In the genomic region with DNA sequence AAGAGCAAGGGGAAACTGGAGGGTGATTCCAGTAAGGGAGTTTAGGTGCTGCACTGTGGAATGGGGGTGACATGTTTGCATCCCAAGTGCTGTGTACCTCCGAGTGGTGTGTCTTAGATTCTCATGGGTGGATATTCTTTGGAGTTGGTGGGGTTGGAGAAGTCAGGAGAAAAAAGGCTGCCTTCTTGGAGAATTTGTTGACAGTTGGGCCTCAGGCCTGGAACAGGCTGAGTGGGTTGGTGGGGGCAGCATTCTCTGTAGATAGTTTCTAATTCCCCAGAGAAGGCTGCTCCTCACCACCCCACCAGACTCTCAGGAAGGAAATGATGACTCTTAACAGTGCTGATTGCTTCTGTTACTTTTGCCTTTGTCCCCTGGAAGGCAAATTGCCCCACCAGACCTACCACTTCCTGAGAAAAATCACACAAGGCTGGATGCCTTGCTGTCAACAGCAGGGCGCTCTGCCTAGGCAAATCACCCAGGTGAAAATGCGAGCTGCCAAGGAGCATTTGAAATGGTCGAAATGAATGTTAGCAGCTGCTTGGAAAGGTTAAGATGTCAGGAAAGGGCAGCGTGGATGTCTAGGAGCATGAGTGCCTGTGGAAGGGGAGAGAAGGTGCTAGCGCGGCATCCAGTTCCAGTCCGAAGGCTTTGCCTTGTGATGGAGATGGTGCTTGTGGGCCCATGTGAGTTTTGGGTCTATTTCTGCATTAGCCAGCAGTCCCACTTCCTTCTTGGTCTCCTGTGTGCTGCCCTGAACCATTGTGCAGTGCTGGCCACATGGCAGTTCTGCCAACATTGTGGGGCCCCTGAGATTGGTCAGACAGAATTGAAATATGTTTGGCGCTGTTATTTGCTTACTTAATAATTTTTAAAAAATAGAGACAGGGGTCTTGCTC, we compare ENCODE assay signal across 9 cellular contexts. TPM values are rescaled to one million over a fixed set of nuclear protein-coding genes. Genes with fewer than 3 reads are reported as not detected.
DNase-seq lines count a peak whose midpoint lies in the region; ATAC-seq and TF ChIP-seq lines count a peak whose summit lies in the region.
"Had no signal": no experiment of that assay in that cellular context is flagged by ENCODE, and none has a peak within 500 bp of the region (broad histone marks: within the 10 kb centered on the region; RNA-seq: fewer than 3 reads in every experiment).

No MANE protein-coding gene starts in this region.

- H3K9me3 Mint-ChIP-seq in CD14-positive monocyte = no peaks in the 10 kb centered on the region
- peaks cover 4% of the 10 kb centered on the region for H3K9me3 Mint-ChIP-seq in stimulated activated naive CD8-positive, alpha-beta T cell treated with anti-CD3 and anti-CD28 coated beads, Interleukin-15, Interleukin-2, amounts not matched to agents 100 ng/mL and 50 ng/mL, for 24 hours

- H3K9me3 ChIP-seq in tibial nerve = no peaks in the 10 kb centered on the region
- H3K9me3 ChIP-seq: breast epithelium had no signal

- no peak for TF ChIP-seq EP300 in tibial nerve (IDR thresholded peaks at IDR 0.05)

- intact Hi-C loops in CD14-positive monocyte (cut with micrococcal nuclease) = loop anchor here in 1 of 2 donors (10.0 kb wide), 1 partner anchor 158 kb away; no protein-coding TSS in a partner anchor

- TF ChIP-seq POLR2A in tibial nerve (IDR thresholded peaks at IDR 0.05) = no peak

- peak overlapping the region; percentile 17 to 83 for H3K4me3 Mint-ChIP-seq in CD14-positive monocyte
- H3K4me3 Mint-ChIP-seq in stimulated activated naive CD8-positive, alpha-beta T cell treated with anti-CD3 and anti-CD28 coated beads, Interleukin-15, Interleukin-2, amounts not matched to agents 100 ng/mL and 50 ng/mL, for 24 hours = peak overlapping the region; percentile 82

- peak overlapping the region; percentile 46 to 93 (median 86) for H3K27ac Mint-ChIP-seq in CD14-positive monocyte
- peak overlapping the region; percentile 95 for H3K27ac Mint-ChIP-seq in stimulated activated naive CD8-positive, alpha-beta T cell treated with anti-CD3 and anti-CD28 coated beads, Interleukin-15, Interleukin-2, amounts not matched to agents 100 ng/mL and 50 ng/mL, for 24 hours

- WGBS in tibial nerve, 2 donors = 76 to 81% methylated on average over 9 of the region's 9 CpGs

- H3K4me3 ChIP-seq in tibial nerve (no peak overlapping the region), coronary artery (no peak overlapping the region)
- H3K4me3 ChIP-seq: breast epithelium had no signal

- DNase-seq in CD14-positive monocyte (ENCODE audit: low spot score) (peak; percentile 57), foreskin keratinocyte (peak in 1 of 2 donors; percentile 20), tibial nerve (ENCODE audit: low spot score in 2 of 2) (no peak), coronary artery (ENCODE audit: low spot score) (no peak)
- DNase-seq in activated CD4-positive, alpha-beta T cell treated with anti-CD3 and anti-CD28 coated beads for 48 hours = peak; percentile 49

- H3K36me3 ChIP-seq in tibial nerve = no peaks in the 10 kb centered on the region
- H3K36me3 ChIP-seq: breast epithelium had no signal

- peak; percentile 92 for ATAC-seq in GM19324 (IDR thresholded peaks at IDR 0.05; ENCODE audit: low FRiP score, unreplicated experiment)
- ATAC-seq in HG03196 (IDR thresholded peaks at IDR 0.05; ENCODE audit: unreplicated experiment) = peak; percentile 86
- ATAC-seq in foreskin keratinocyte = no peak

- H3K4me1 Mint-ChIP-seq in CD14-positive monocyte = peaks cover 58% of the 10 kb centered on the region
- peaks cover 60% of the 10 kb centered on the region for H3K4me1 Mint-ChIP-seq in stimulated activated naive CD8-positive, alpha-beta T cell treated with anti-CD3 and anti-CD28 coated beads, Interleukin-15, Interleukin-2, amounts not matched to agents 100 ng/mL and 50 ng/mL, for 24 hours (ENCODE audit: low read depth)

- H3K27me3 ChIP-seq in foreskin keratinocyte = no peaks in the 10 kb centered on the region
- no peaks in the 10 kb centered on the region for H3K27me3 ChIP-seq in tibial nerve
- H3K27me3 ChIP-seq: breast epithelium had no signal

- H3K4me1 ChIP-seq in foreskin keratinocyte = peaks cover 7% of the 10 kb centered on the region
- peaks cover 0 to 15% (median 0%) of the 10 kb centered on the region in 4 donors for H3K4me1 ChIP-seq in tibial nerve
- H3K4me1 ChIP-seq: breast epithelium had no signal

- H3K36me3 Mint-ChIP-seq in CD14-positive monocyte = peaks cover 52 to 66% of the 10 kb centered on the region in 2 donors
- H3K36me3 Mint-ChIP-seq in stimulated activated naive CD8-positive, alpha-beta T cell treated with anti-CD3 and anti-CD28 coated beads, Interleukin-15, Interleukin-2, amounts not matched to agents 100 ng/mL and 50 ng/mL, for 24 hours (ENCODE audit: low read depth) = peaks cover 48% of the 10 kb centered on the region

- TF ChIP-seq CTCF in CD14-positive monocyte (IDR thresholded peaks at IDR 0.05) = no peak
- no peak for TF ChIP-seq CTCF in foreskin keratinocyte (conservative IDR thresholded peaks at IDR 0.05)
- TF ChIP-seq CTCF in tibial nerve (IDR thresholded peaks at IDR 0.05) = no peak
- TF ChIP-seq CTCF in coronary artery (IDR thresholded peaks at IDR 0.05) = no peak

- H3K27me3 Mint-ChIP-seq in CD14-positive monocyte (ENCODE audit: low read depth in 3 of 3) = no peaks in the 10 kb centered on the region
- H3K27me3 Mint-ChIP-seq in stimulated activated naive CD8-positive, alpha-beta T cell treated with anti-CD3 and anti-CD28 coated beads, Interleukin-15, Interleukin-2, amounts not matched to agents 100 ng/mL and 50 ng/mL, for 24 hours = no peaks in the 10 kb centered on the region

- H3K27ac ChIP-seq in foreskin keratinocyte (peak overlapping the region; percentile 15), tibial nerve (no peak overlapping the region), coronary artery (no peak overlapping the region)

RNA-seq across cellular contexts. Expression of gene SORL1, which starts 30.4 kb away (rescaled TPM):
- polyA plus RNA-seq in CD14-positive monocyte = 10 to 100 TPM; 52.5 to 59.4 TPM
- 67.1 and 71.9 TPM in 2 replicates for total RNA-seq in foreskin keratinocyte
- polyA plus RNA-seq in foreskin keratinocyte = 9.5 and 11.1 TPM in 2 replicates
- total RNA-seq in tibial nerve = 10 to 100 TPM in 2 of 4 donors, 1 to 10 TPM in 2; 7.3 to 18.8 (median 12.3) TPM

Comparison
In these comparisons a context has a peak if more than half of its experiments do, and no peak if none do; other contexts are left out.
1. DNase-seq: peak in CD14-positive monocyte (single experiment) and activated CD4-positive, alpha-beta T cell treated with anti-CD3 and anti-CD28 coated beads for 48 hours (single experiment); none in tibial nerve (0 of 2) and coronary artery (single experiment).